ENCODE assay signal across 11 cellular contexts in the genomic region with DNA sequence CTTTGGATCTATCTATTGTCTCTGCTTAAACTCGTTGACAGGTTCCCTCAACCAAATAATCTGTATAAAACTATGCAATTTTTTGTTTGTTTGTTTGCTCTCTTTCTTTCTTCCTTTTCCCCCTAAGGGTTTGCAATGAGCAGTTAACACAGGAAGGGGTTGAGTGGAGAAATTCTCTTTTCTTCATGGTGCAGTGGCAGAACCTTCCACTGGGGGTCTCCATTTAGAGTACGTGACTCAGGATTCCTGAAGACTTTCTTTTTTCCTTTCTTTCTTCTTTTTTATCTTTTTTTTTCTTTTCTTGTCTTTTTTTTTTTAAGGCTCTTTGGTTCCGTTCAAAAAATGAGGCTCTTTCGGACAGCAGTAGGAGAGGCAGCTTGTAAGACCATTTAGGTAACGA. TPM values are rescaled to one million over a fixed set of nuclear protein-coding genes. Genes with fewer than 3 reads are reported as not detected.
DNase-seq lines count a peak whose midpoint lies in the region; ATAC-seq and TF ChIP-seq lines count a peak whose summit lies in the region.
"Had no signal": no experiment of that assay in that cellular context is flagged by ENCODE, and none has a peak within 500 bp of the region (broad histone marks: within the 10 kb centered on the region; RNA-seq: fewer than 3 reads in every experiment).

No MANE protein-coding gene starts in this region.

- no peak overlapping the region for H3K9ac ChIP-seq in neural progenitor cell

- H3K4me3 Mint-ChIP-seq in neural progenitor cell: no peak overlapping the region
- H3K4me3 Mint-ChIP-seq: activated CD4-positive, alpha-beta T cell treated with anti-CD3 and anti-CD28 coated beads, Interleukin-2, amount 10 ng/mL, durations not matched to agents 24 days and 14 days; activated naive CD8-positive, alpha-beta T cell treated with anti-CD3 and anti-CD28 coated beads, Interleukin-2, amount 10 ng/mL, durations not matched to agents 7 days and 5 days had no signal

- H3K36me3 ChIP-seq in brain microvascular endothelial cell (replicated peaks) (no peaks in the 10 kb centered on the region), neural progenitor cell (no peaks in the 10 kb centered on the region), breast epithelium (no peaks in the 10 kb centered on the region)

- no peak for TF ChIP-seq POLR2A in NB4 (IDR thresholded peaks at IDR 0.05; ENCODE audit: extremely low read depth, insufficient read length)
- no peak for TF ChIP-seq POLR2A in breast epithelium (IDR thresholded peaks at IDR 0.05)

- no peaks in the 10 kb centered on the region for H3K9me3 Mint-ChIP-seq in neural progenitor cell

- H3K4me3 ChIP-seq in NB4 (ENCODE audit: low read depth, low read length): no peak overlapping the region
- H3K4me3 ChIP-seq in brain microvascular endothelial cell (ENCODE audit: low read depth, low read length): no peak overlapping the region
- no peak overlapping the region for H3K4me3 ChIP-seq in neural progenitor cell
- no peak overlapping the region for H3K4me3 ChIP-seq in breast epithelium
- H3K4me3 ChIP-seq: lung had no signal

- DNase-seq in NB4 (ENCODE audit: low read depth) (peak; percentile 6), brain microvascular endothelial cell (no peak), neural progenitor cell (ENCODE audit: low spot score) (peak; percentile 50), posterior vena cava (ENCODE audit: low spot score) (no peak), breast epithelium (ENCODE audit: low spot score in 2 of 2) (no peak)
- DNase-seq: activated CD4-positive, alpha-beta T cell treated with anti-CD3 and anti-CD28 coated beads, Interleukin-2, amount 10 ng/mL, durations not matched to agents 24 days and 14 days; activated naive CD8-positive, alpha-beta T cell treated with anti-CD3 and anti-CD28 coated beads, Interleukin-2, amount 10 ng/mL, durations not matched to agents 7 days and 5 days; GDM1 had no signal

- no peaks in the 10 kb centered on the region for H3K36me3 Mint-ChIP-seq in neural progenitor cell
- H3K36me3 Mint-ChIP-seq: activated naive CD8-positive, alpha-beta T cell treated with anti-CD3 and anti-CD28 coated beads, Interleukin-2, amount 10 ng/mL, durations not matched to agents 7 days and 5 days had no signal

- TF ChIP-seq CTCF in GM12872 (IDR thresholded peaks at IDR 0.05; ENCODE audit: insufficient read depth, low read depth, low read length) (peak; percentile 30; the same call in 1 of the 3 replicates), NB4 (IDR thresholded peaks at IDR 0.05; ENCODE audit: low read depth, low read length) (peak; percentile 54), brain microvascular endothelial cell (IDR thresholded peaks at IDR 0.05; ENCODE audit: low read depth, low read length, missing control alignments) (peak; percentile 35), neural progenitor cell (IDR thresholded peaks at IDR 0.05) (peak; percentile 76), breast epithelium (IDR thresholded peaks at IDR 0.05) (peak in 1 of 3 donors; percentile 25)

- H3K4me1 Mint-ChIP-seq in neural progenitor cell: peaks cover 9% of the 10 kb centered on the region
- H3K4me1 Mint-ChIP-seq: activated CD4-positive, alpha-beta T cell treated with anti-CD3 and anti-CD28 coated beads, Interleukin-2, amount 10 ng/mL, durations not matched to agents 24 days and 14 days; activated naive CD8-positive, alpha-beta T cell treated with anti-CD3 and anti-CD28 coated beads, Interleukin-2, amount 10 ng/mL, durations not matched to agents 7 days and 5 days had no signal

- no peak overlapping the region for H3K4me2 ChIP-seq in neural progenitor cell

- no peaks in the 10 kb centered on the region for H3K79me2 ChIP-seq in neural progenitor cell (ENCODE audit: low read depth)

- no peak overlapping the region for H3K27ac Mint-ChIP-seq in neural progenitor cell
- H3K27ac Mint-ChIP-seq: activated CD4-positive, alpha-beta T cell treated with anti-CD3 and anti-CD28 coated beads, Interleukin-2, amount 10 ng/mL, durations not matched to agents 24 days and 14 days; activated naive CD8-positive, alpha-beta T cell treated with anti-CD3 and anti-CD28 coated beads, Interleukin-2, amount 10 ng/mL, durations not matched to agents 7 days and 5 days had no signal

- H3K27me3 ChIP-seq in brain microvascular endothelial cell (replicated peaks): no peaks in the 10 kb centered on the region
- H3K27me3 ChIP-seq in neural progenitor cell: no peaks in the 10 kb centered on the region
- H3K27me3 ChIP-seq in breast epithelium: no peaks in the 10 kb centered on the region

- H3F3A ChIP-seq in neural progenitor cell (ENCODE audit: low read depth): no peaks in the 10 kb centered on the region

- ATAC-seq in HG02610 (IDR thresholded peaks at IDR 0.05; ENCODE audit: unreplicated experiment): no peak

- H3K4me1 ChIP-seq in neural progenitor cell (peaks cover 13% of the 10 kb centered on the region), breast epithelium (no peaks in the 10 kb centered on the region)

- no peaks in the 10 kb centered on the region for H3K9me3 ChIP-seq in neural progenitor cell (ENCODE audit: low read depth)
- no peaks in the 10 kb centered on the region for H3K9me3 ChIP-seq in breast epithelium

- H2AFZ ChIP-seq in neural progenitor cell (replicated peaks): no peak overlapping the region

- H3K27ac ChIP-seq in brain microvascular endothelial cell (no peak overlapping the region), neural progenitor cell (no peak overlapping the region), breast epithelium (no peak overlapping the region)

- H3K27me3 Mint-ChIP-seq in neural progenitor cell (ENCODE audit: insufficient read depth, low read depth): peaks cover 11% of the 10 kb centered on the region
- H3K27me3 Mint-ChIP-seq: activated CD4-positive, alpha-beta T cell treated with anti-CD3 and anti-CD28 coated beads, Interleukin-2, amount 10 ng/mL, durations not matched to agents 24 days and 14 days; activated naive CD8-positive, alpha-beta T cell treated with anti-CD3 and anti-CD28 coated beads, Interleukin-2, amount 10 ng/mL, durations not matched to agents 7 days and 5 days had no signal

- H4K20me1 ChIP-seq in neural progenitor cell (ENCODE audit: low read depth): no peaks in the 10 kb centered on the region

- intact Hi-C loops in posterior vena cava (cut with DNase I) (no loop called here), breast epithelium (cut with DNase I; ENCODE audit: low total_unique reads) (no loop called here)

- in situ Hi-C loops in brain microvascular endothelial cell (cut with HindIII; ENCODE audit: low pct_ligation_motif_present, low sequenced_read_pairs): no loop called here

RNA-seq across cellular contexts. Expression of gene RBFOX1, which starts 19.5 kb away (rescaled TPM):
- total RNA-seq in neural progenitor cell (ENCODE audit: low replicate concordance) (1.2 and 1.5 TPM in 2 replicates), posterior vena cava (not detected), breast epithelium (under 1 TPM in 1 of 3 donors, not detected in 2; 0.29 TPM)
- total RNA-seq: activated CD4-positive, alpha-beta T cell treated with anti-CD3 and anti-CD28 coated beads, Interleukin-2, amount 10 ng/mL, durations not matched to agents 24 days and 14 days; activated naive CD8-positive, alpha-beta T cell treated with anti-CD3 and anti-CD28 coated beads, Interleukin-2, amount 10 ng/mL, durations not matched to agents 7 days and 5 days had no signal

Comparison
In these comparisons a context has a peak if more than half of its experiments do, and no peak if none do; other contexts are left out.
1. DNase-seq: peak in NB4 (single experiment) and neural progenitor cell (single experiment); none in brain microvascular endothelial cell (single experiment), posterior vena cava (single experiment) and breast epithelium (0 of 2).